Comparison of ENCODE assay signal across 1 cellular context in genomic region chr1:19308509-19308907, GRCh38.
A peak's percentile ranks its signal among the peaks of the same experiment; 100 is the strongest.
TF ChIP-seq lines count a peak whose summit lies in the region.

No MANE protein-coding gene starts in this region.

TF ChIP-seq in K562, 482 proteins besides CTCF, POLR2A, EP300 and RAD21:
- TF ChIP-seq BCOR (IDR thresholded peaks at IDR 0.05) (peak; percentile 79), KDM1A (IDR thresholded peaks at IDR 0.05) (peak; percentile 39 to 56; a peak in 2 of 4 replicates), ADNP (tag; IDR thresholded peaks at IDR 0.05) (peak; percentile 45; the same call in 1 of the 2 replicates), RBM25 (IDR thresholded peaks at IDR 0.05; ENCODE audit: low read depth, low read length, severe bottlenecking) (peak; percentile 87), AFF1 (IDR thresholded peaks at IDR 0.05; ENCODE audit: low read depth in 1 of 2, partially characterized antibody in 2 of 2) (no peak), CREM (IDR thresholded peaks at IDR 0.05; ENCODE audit: low read depth) (no peak)
